In the genomic region with DNA sequence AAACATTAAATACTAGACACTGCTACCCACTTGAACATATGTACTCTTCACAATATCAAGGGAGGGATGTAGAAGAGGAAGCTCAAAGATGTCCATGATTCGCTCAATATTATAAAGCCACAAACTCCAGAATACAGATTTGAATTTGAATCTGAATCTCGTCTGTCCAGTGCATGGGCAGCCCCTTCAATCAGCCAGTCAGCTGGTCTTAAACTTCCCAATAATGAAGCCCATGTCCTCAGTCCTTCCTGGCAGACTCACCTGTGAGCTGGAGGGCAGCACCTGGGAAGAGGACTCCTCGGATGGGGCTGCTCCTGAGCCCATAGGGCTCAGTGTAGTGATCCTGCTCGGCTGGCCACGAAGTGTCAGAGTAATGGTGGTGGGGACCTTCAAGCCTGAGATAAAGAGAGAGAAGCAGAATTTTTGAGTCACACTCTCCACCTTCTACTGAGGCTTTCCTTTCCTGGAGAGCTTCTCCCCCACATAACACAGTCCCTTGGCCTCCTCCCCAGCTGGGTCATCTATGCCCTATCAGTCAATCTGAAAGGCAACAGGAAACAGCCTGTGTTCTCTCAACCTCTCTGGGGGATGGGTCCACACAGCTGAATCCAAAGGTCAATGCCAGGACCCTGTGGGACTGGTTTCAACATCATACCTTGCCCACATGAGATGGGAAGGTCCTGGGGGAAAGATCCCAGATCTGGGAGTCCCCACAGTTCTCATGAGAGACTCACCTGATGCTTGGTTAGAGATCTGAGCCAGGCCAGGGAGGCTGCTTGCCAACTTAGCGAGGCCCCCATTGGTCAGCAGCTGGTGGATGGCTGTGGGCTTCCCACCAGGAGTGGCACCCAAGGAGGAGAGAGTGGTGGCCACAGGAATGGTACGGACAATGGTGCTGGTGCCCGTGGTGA, we compare ENCODE assay signal across 1 cellular context.
TF ChIP-seq lines count a peak whose summit lies in the region.

No MANE protein-coding gene starts in this region.

TF ChIP-seq in HepG2, 621 proteins besides CTCF, POLR2A, EP300 and RAD21 (continued from another document):
- TF ChIP-seq AKNA (CRISPR knock-in tag; IDR thresholded peaks at IDR 0.05; ENCODE audit: borderline replicate concordance) (no peak), NR2F6 (IDR thresholded peaks at IDR 0.05) (peak; percentile 95), NR2F6 (CRISPR knock-in tag; IDR thresholded peaks at IDR 0.05) (peak; percentile 99), KMT2B (CRISPR knock-in tag; IDR thresholded peaks at IDR 0.05) (no peak), ZNF552 (CRISPR knock-in tag; IDR thresholded peaks at IDR 0.05; ENCODE audit: borderline replicate concordance) (no peak), MTA1 (CRISPR knock-in tag; IDR thresholded peaks at IDR 0.05; ENCODE audit: borderline replicate concordance) (peak; percentile 81; the same call in 1 of the 2 replicates), ADNP (CRISPR knock-in tag; IDR thresholded peaks at IDR 0.05) (no peak), ZNF792 (CRISPR knock-in tag; IDR thresholded peaks at IDR 0.05) (peak; percentile 87; the same call in 1 of the 2 replicates), PHB2 (IDR thresholded peaks at IDR 0.05; ENCODE audit: partially characterized antibody) (no peak), HOMEZ (CRISPR knock-in tag; IDR thresholded peaks at IDR 0.05; ENCODE audit: low read depth) (peak; percentile 66; the same call in 1 of the 2 replicates), FOXA1 (IDR thresholded peaks at IDR 0.05) (no peak), FOXA1 (CRISPR knock-in tag; IDR thresholded peaks at IDR 0.05) (peak; percentile 91), AHR (CRISPR knock-in tag; IDR thresholded peaks at IDR 0.05) (no peak), TAF1 (CRISPR knock-in tag; IDR thresholded peaks at IDR 0.05) (peak; percentile 20; the same call in 1 of the 2 replicates), PITX1 (CRISPR knock-in tag; IDR thresholded peaks at IDR 0.05) (peak; percentile 37; the same call in 1 of the 2 replicates), ZNF317 (CRISPR knock-in tag; IDR thresholded peaks at IDR 0.05) (no peak), ZNF501 (CRISPR knock-in tag; IDR thresholded peaks at IDR 0.05) (peak; percentile 82; the same call in 1 of the 2 replicates), ZNF747 (CRISPR knock-in tag; IDR thresholded peaks at IDR 0.05; ENCODE audit: borderline replicate concordance) (no peak), NCOA5 (CRISPR knock-in tag; IDR thresholded peaks at IDR 0.05) (no peak), SSRP1 (CRISPR knock-in tag; IDR thresholded peaks at IDR 0.05) (no peak), NFIB (CRISPR knock-in tag; IDR thresholded peaks at IDR 0.05; ENCODE audit: borderline replicate concordance) (no peak), SKI (IDR thresholded peaks at IDR 0.05; ENCODE audit: partially characterized antibody) (peak; percentile 86), NR3C1 (CRISPR knock-in tag; IDR thresholded peaks at IDR 0.05) (no peak)
- TF ChIP-seq, protein P1, sequence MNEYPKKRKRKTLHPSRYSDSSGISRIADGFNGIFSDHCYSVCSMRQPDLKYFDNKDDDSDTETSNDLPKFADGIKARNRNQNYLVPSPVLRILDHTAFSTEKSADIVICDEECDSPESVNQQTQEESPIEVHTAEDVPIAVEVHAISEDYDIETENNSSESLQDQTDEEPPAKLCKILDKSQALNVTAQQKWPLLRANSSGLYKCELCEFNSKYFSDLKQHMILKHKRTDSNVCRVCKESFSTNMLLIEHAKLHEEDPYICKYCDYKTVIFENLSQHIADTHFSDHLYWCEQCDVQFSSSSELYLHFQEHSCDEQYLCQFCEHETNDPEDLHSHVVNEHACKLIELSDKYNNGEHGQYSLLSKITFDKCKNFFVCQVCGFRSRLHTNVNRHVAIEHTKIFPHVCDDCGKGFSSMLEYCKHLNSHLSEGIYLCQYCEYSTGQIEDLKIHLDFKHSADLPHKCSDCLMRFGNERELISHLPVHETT (CRISPR knock-in tag; conservative IDR thresholded peaks at IDR 0.05), result 0 out of 2 replicates have a peak, but pooled peaks have one; percentile 53
- TF ChIP-seq, protein P2, sequence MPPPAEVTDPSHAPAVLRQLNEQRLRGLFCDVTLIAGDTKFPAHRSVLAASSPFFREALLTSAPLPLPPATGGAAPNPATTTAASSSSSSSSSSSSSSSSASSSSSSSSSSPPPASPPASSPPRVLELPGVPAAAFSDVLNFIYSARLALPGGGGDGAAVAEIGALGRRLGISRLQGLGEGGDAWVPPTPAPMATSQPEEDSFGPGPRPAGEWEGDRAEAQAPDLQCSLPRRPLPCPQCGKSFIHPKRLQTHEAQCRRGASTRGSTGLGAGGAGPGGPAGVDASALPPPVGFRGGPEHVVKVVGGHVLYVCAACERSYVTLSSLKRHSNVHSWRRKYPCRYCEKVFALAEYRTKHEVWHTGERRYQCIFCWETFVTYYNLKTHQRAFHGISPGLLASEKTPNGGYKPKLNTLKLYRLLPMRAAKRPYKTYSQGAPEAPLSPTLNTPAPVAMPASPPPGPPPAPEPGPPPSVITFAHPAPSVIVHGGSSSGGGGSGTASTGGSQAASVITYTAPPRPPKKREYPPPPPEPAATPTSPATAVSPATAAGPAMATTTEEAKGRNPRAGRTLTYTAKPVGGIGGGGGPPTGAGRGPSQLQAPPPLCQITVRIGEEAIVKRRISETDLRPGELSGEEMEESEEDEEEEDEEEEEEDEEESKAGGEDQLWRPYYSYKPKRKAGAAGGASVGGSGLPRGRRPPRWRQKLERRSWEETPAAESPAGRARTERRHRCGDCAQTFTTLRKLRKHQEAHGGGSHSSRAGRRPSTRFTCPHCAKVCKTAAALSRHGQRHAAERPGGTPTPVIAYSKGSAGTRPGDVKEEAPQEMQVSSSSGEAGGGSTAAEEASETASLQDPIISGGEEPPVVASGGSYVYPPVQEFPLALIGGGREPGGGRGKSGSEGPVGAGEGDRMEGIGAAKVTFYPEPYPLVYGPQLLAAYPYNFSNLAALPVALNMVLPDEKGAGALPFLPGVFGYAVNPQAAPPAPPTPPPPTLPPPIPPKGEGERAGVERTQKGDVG (CRISPR knock-in tag; IDR thresholded peaks at IDR 0.05; ENCODE audit: borderline replicate concordance), result no peak; the same call in 1 of the 2 replicates
- TF ChIP-seq, protein P3, sequence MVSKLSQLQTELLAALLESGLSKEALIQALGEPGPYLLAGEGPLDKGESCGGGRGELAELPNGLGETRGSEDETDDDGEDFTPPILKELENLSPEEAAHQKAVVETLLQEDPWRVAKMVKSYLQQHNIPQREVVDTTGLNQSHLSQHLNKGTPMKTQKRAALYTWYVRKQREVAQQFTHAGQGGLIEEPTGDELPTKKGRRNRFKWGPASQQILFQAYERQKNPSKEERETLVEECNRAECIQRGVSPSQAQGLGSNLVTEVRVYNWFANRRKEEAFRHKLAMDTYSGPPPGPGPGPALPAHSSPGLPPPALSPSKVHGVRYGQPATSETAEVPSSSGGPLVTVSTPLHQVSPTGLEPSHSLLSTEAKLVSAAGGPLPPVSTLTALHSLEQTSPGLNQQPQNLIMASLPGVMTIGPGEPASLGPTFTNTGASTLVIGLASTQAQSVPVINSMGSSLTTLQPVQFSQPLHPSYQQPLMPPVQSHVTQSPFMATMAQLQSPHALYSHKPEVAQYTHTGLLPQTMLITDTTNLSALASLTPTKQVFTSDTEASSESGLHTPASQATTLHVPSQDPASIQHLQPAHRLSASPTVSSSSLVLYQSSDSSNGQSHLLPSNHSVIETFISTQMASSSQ (IDR thresholded peaks at IDR 0.05; ENCODE audit: low read depth), result peak; percentile 57; the same call in 1 of the 2 replicates
- TF ChIP-seq, protein P3 (CRISPR knock-in tag; IDR thresholded peaks at IDR 0.05; ENCODE audit: borderline replicate concordance), result peak; percentile 78
- TF ChIP-seq, protein P4, sequence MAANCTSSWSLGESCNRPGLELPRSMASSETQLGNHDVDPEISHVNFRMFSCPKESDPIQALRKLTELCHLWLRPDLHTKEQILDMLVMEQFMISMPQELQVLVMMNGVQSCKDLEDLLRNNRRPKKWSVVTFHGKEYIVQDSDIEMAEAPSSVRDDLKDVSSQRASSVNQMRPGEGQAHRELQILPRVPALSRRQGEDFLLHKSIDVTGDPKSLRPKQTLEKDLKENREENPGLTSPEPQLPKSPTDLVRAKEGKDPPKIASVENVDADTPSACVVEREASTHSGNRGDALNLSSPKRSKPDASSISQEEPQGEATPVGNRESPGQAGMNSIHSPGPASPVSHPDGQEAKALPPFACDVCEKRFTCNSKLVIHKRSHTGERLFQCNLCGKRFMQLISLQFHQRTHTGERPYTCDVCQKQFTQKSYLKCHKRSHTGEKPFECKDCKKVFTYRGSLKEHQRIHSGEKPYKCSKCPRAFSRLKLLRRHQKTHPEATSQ (CRISPR knock-in tag; IDR thresholded peaks at IDR 0.05; ENCODE audit: borderline replicate concordance), result no peak
